In the genomic region with DNA sequence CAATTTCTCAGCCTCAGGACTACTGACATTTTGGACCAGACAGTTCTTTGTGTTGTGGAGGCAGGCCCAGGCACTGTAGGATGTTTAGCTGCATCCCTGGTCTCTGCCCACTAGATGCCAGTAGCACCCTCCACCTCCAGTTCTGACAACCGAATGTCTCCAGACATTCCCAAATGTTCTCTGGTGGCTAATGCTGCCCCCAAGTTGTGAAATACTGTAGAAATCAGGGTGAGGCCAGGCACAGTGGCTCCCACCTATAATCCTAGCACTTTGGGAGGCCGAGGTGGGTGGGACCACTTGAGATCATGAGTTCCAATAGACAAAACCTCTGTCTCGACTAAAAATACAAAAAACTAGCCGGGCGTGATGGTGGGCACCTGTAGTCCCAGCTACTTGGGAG, we compare ENCODE assay signal across 9 cellular contexts. TPM values are rescaled to one million over a fixed set of nuclear protein-coding genes. Genes with fewer than 3 reads are reported as not detected.
A peak's percentile ranks its signal among the peaks of the same experiment; 100 is the strongest.
DNase-seq lines count a peak whose midpoint lies in the region; ATAC-seq and TF ChIP-seq lines count a peak whose summit lies in the region.
"Had no signal": no experiment of that assay in that cellular context is flagged by ENCODE, and none has a peak within 500 bp of the region (broad histone marks: within the 10 kb centered on the region; RNA-seq: fewer than 3 reads in every experiment).

No MANE protein-coding gene starts in this region.

- H3K9me3 Mint-ChIP-seq in naive thymus-derived CD8-positive, alpha-beta T cell = no peaks in the 10 kb centered on the region

- no peak for DNase-seq in epithelial cell of proximal tubule (ENCODE audit: low read depth)
- DNase-seq in naive thymus-derived CD8-positive, alpha-beta T cell = peak in 7 of 10 donors; percentile 12 to 68 (median 29)
- no peak for DNase-seq in HuH-7.5 (ENCODE audit: low spot score)
- no peak for DNase-seq in HuH-7 (ENCODE audit: low spot score)

- peaks cover 11 to 94% (median 12%) of the 10 kb centered on the region in 3 donors for H3K36me3 Mint-ChIP-seq in naive thymus-derived CD8-positive, alpha-beta T cell

- H3K27ac Mint-ChIP-seq in naive thymus-derived CD8-positive, alpha-beta T cell = peak overlapping the region; percentile 76 to 95 (median 85)

- POLR2A ChIA-PET in naive thymus-derived CD8-positive, alpha-beta T cell (lab: Charles Lee) = interaction anchor here (0.5 to 1.2 kb wide), 2 partner anchors 30 to 32 kb away, joined by 3 to 5 read pairs; no protein-coding TSS in a partner anchor

- no peaks in the 10 kb centered on the region for H3K27me3 Mint-ChIP-seq in naive thymus-derived CD8-positive, alpha-beta T cell

- H3K4me1 Mint-ChIP-seq in naive thymus-derived CD8-positive, alpha-beta T cell = peaks cover 39 to 80% (median 77%) of the 10 kb centered on the region in 4 donors

- no peak overlapping the region for H3K4me3 ChIP-seq in GM12875 (ENCODE audit: low read depth, low read length)
- no peak overlapping the region for H3K4me3 ChIP-seq in epithelial cell of proximal tubule (ENCODE audit: low read depth, low read length)

- TF ChIP-seq CTCF in GM12875 (IDR thresholded peaks at IDR 0.05; ENCODE audit: borderline replicate concordance, insufficient read depth, low read depth, low read length) = peak; percentile 50; the same call in 1 of the 2 replicates
- peak; percentile 68 for TF ChIP-seq CTCF in epithelial cell of proximal tubule (conservative IDR thresholded peaks at IDR 0.05; ENCODE audit: low read depth, low read length)

- ATAC-seq in SK-N-SH treated with all-trans-retinoic acid at 6 μM for 48 hours (peak; percentile 84), GM19395 (IDR thresholded peaks at IDR 0.05; ENCODE audit: unreplicated experiment) (no peak), GM19455 (IDR thresholded peaks at IDR 0.05; ENCODE audit: unreplicated experiment) (no peak)
- peak; percentile 43 to 68 for ATAC-seq in naive thymus-derived CD8-positive, alpha-beta T cell

- H3K4me3 Mint-ChIP-seq in naive thymus-derived CD8-positive, alpha-beta T cell = peak overlapping the region in 2 of 10 donors; percentile 3 to 15

TF ChIP-seq in SK-N-SH treated with all-trans-retinoic acid at 6 μM for 48 hours, 23 proteins besides CTCF, POLR2A, EP300 and RAD21:
- no peak for TF ChIP-seq CSDC2 (CRISPR knock-in tag; IDR thresholded peaks at IDR 0.05)
- TF ChIP-seq PPARA (CRISPR knock-in tag; IDR thresholded peaks at IDR 0.05; ENCODE audit: borderline replicate concordance) = no peak
- no peak for TF ChIP-seq OSR1 (CRISPR knock-in tag; IDR thresholded peaks at IDR 0.05)
- no peak for TF ChIP-seq RARB (CRISPR knock-in tag; IDR thresholded peaks at IDR 0.05)
- no peak for TF ChIP-seq TCF4 (CRISPR knock-in tag; IDR thresholded peaks at IDR 0.05; ENCODE audit: borderline replicate concordance)
- no peak for TF ChIP-seq BACH2 (CRISPR knock-in tag; IDR thresholded peaks at IDR 0.05; ENCODE audit: borderline replicate concordance)

RNA-seq across cellular contexts. Expression of gene HNRNPF, which starts 18.2 kb away (rescaled TPM):
- 207 and 359 TPM in 2 replicates for total RNA-seq in epithelial cell of proximal tubule
- 100 to 1,000 TPM; 155 to 168 TPM for total RNA-seq in naive thymus-derived CD8-positive, alpha-beta T cell
- 100 to 1,000 TPM; 160 to 202 (median 174) TPM for polyA plus RNA-seq in naive thymus-derived CD8-positive, alpha-beta T cell

RNA-seq across cellular contexts. Expression of gene FXYD4, which starts 19.4 kb away (rescaled TPM):
- total RNA-seq in epithelial cell of proximal tubule = not detected in 2 replicates
- not detected for total RNA-seq in naive thymus-derived CD8-positive, alpha-beta T cell
- polyA plus RNA-seq in naive thymus-derived CD8-positive, alpha-beta T cell = not detected
- total RNA-seq: T-helper 1 cell treated with Interleukin-12 subunit alpha and Interleukin-12 subunit beta and Interleukin-4 antibody, amounts not matched to agents 30 ng/mL and 1 ng/mL, for 36 hours had no signal

RNA-seq across cellular contexts. Expression of gene ZNF487, which starts 46.1 kb away (rescaled TPM):
- 0.81 and 2.2 TPM in 2 replicates for total RNA-seq in epithelial cell of proximal tubule
- total RNA-seq in naive thymus-derived CD8-positive, alpha-beta T cell = 1 to 10 TPM; 4.4 to 5.4 TPM
- 1 to 10 TPM; 4.0 to 6.0 (median 5.1) TPM for polyA plus RNA-seq in naive thymus-derived CD8-positive, alpha-beta T cell

Comparison
In these comparisons a context has a peak if more than half of its experiments do, and no peak if none do; other contexts are left out.
1. ATAC-seq: peak in SK-N-SH treated with all-trans-retinoic acid at 6 μM for 48 hours (single experiment) and naive thymus-derived CD8-positive, alpha-beta T cell (2 of 2); none in GM19395 (single experiment) and GM19455 (single experiment).
2. DNase-seq: peak in naive thymus-derived CD8-positive, alpha-beta T cell (7 of 10); none in epithelial cell of proximal tubule (single experiment), HuH-7.5 (single experiment) and HuH-7 (single experiment).